In the genomic region with DNA sequence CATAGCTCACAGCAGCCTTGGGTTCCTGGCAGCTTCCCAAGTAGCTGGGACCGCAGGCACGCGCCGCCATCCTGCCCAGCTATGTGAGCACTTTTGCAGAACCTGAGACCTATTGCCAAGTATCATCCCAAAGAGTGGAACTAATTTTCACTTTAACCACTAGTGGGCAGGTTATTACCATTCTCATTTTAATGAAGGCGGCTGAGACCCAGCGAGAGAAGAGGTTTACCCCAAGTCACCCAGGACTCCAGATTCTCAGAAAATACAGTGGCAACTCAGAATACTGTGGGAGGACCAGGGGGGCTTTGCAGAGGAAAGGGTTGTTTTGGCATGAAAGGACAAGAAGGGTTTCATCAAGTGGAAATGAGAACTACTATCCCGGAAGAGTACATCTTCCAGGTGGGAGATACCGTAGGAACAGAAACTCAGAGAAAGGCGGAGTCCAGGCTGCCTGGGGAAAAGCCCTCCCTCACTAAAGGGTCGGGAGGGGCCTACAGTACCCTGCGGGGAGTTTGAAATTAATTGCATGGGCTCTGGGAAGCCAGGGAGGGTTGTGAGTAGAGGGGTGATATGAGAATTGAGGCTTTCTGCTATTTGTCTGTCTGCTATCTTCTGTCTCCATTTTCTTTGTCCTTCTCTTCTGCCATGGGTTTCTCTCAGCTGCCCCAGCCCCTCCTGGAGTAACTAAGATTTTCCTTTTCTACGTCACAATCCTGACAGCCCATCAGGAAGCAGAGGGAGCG, we compare ENCODE assay signal across 8 cellular contexts. TPM values are rescaled to one million over a fixed set of nuclear protein-coding genes. Genes with fewer than 3 reads are reported as not detected.
DNase-seq lines count a peak whose midpoint lies in the region; ATAC-seq and TF ChIP-seq lines count a peak whose summit lies in the region.

No MANE protein-coding gene starts in this region.

- peak overlapping the region; percentile 39 for H3K9ac ChIP-seq in iPS-15b (ENCODE audit: low read depth, low read length)

- no peaks in the 10 kb centered on the region for H3K36me3 ChIP-seq in RWPE2 (ENCODE audit: low read depth)
- no peaks in the 10 kb centered on the region for H3K36me3 ChIP-seq in iPS-15b (ENCODE audit: control insufficient read depth, insufficient read depth, low read length)
- no peaks in the 10 kb centered on the region for H3K36me3 ChIP-seq in gastrocnemius medialis

- no peaks in the 10 kb centered on the region for H3K27me3 ChIP-seq in RWPE2 (ENCODE audit: insufficient read depth, poor library complexity, severe bottlenecking)
- H3K27me3 ChIP-seq in iPS-15b (ENCODE audit: control insufficient read depth, insufficient read depth, low read length), result no peaks in the 10 kb centered on the region
- peaks cover 8 to 21% (median 17%) of the 10 kb centered on the region in 3 donors for H3K27me3 ChIP-seq in gastrocnemius medialis

- H3K9me3 ChIP-seq in RWPE2 (ENCODE audit: severe bottlenecking), result no peaks in the 10 kb centered on the region
- no peaks in the 10 kb centered on the region for H3K9me3 ChIP-seq in iPS-15b (ENCODE audit: control insufficient read depth, insufficient read depth, low read length)
- H3K9me3 ChIP-seq in gastrocnemius medialis, result no peaks in the 10 kb centered on the region

- peak; percentile 92 for TF ChIP-seq CTCF in RWPE2 (IDR thresholded peaks at IDR 0.05; ENCODE audit: poor library complexity, severe bottlenecking)
- TF ChIP-seq CTCF in astrocyte of the spinal cord (IDR thresholded peaks at IDR 0.05; ENCODE audit: low read depth, low read length), result peak; percentile 63
- TF ChIP-seq CTCF in gastrocnemius medialis (IDR thresholded peaks at IDR 0.05 in 4 of 5, conservative IDR thresholded peaks at IDR 0.05 in 1 of 5), result peak; percentile 58 to 72 (median 67)

- peaks cover 3% of the 10 kb centered on the region for H3K4me1 ChIP-seq in RWPE2 (ENCODE audit: insufficient read depth, poor library complexity, severe bottlenecking)
- peaks cover 28% of the 10 kb centered on the region for H3K4me1 ChIP-seq in iPS-15b (ENCODE audit: control insufficient read depth, insufficient read depth, low read length)
- H3K4me1 ChIP-seq in gastrocnemius medialis, result peaks cover 10 to 11% of the 10 kb centered on the region in 2 donors

- DNase-seq in stimulated activated CD4-positive, alpha-beta T cell treated with anti-CD3 and anti-CD28 coated beads, Interleukin-12 subunit alpha, Interleukin-12 subunit beta, amount 100 ng/mL, for 4 hours, result peak; percentile 32
- no peak for DNase-seq in stimulated activated CD4-positive, alpha-beta T cell treated with anti-CD3 and anti-CD28 coated beads, Interleukin-2, amount 100 ng/mL, for 48 hours
- DNase-seq in NAMALWA (ENCODE audit: low spot score), result peak; percentile 96
- no peak for DNase-seq in RWPE2 (ENCODE audit: low spot score)
- DNase-seq in astrocyte of the spinal cord (ENCODE audit: low read depth, low spot score), result peak; percentile 96
- peak in 1 of 2 donors; percentile 55 for DNase-seq in gastrocnemius medialis

- intact Hi-C loops in gastrocnemius medialis (cut with DNase I; ENCODE audit: low total_unique reads), result loop anchor here (1.0 to 5.0 kb wide), 2 partner anchors 66 to 79 kb away; a partner anchor contains a TSS

- ATAC-seq in RWPE2 (ENCODE audit: low read depth), result peak; percentile 65
- peak; percentile 61 to 66 for ATAC-seq in gastrocnemius medialis
- no peak for ATAC-seq in GM19467 (IDR thresholded peaks at IDR 0.05; ENCODE audit: unreplicated experiment)

- H3K27ac ChIP-seq in RWPE2 (ENCODE audit: poor library complexity, severe bottlenecking) (no peak overlapping the region), gastrocnemius medialis (no peak overlapping the region)

- in situ Hi-C loops in astrocyte of the spinal cord (cut with HindIII; ENCODE audit: low sequenced_read_pairs), result no loop called here
- in situ Hi-C loops in gastrocnemius medialis (cut with MboI; ENCODE audit: low sequenced_read_pairs in 4 of 4), result loop anchor here in 3 of 4 donors (5.0 kb wide), 2 partner anchors 76 to 81 kb away; no protein-coding TSS in a partner anchor

- no peak for TF ChIP-seq POLR2A in gastrocnemius medialis (IDR thresholded peaks at IDR 0.05)

- H3K4me3 ChIP-seq in RWPE2 (ENCODE audit: severe bottlenecking) (no peak overlapping the region), astrocyte of the spinal cord (ENCODE audit: low read depth, low read length) (no peak overlapping the region), iPS-15b (ENCODE audit: low read depth, low read length) (peak overlapping the region; percentile 36), gastrocnemius medialis (peak overlapping the region in 1 of 4 donors; percentile 6)

RNA-seq across cellular contexts. Expression of a gene that starts 7.2 kb away (rescaled TPM):
- 1 to 10 TPM in 2 of 4 donors, under 1 TPM in 2; 0.29 to 2.4 (median 1.2) TPM for total RNA-seq in gastrocnemius medialis

RNA-seq across cellular contexts. Expression of a gene that starts 31.7 kb away (rescaled TPM):
- 100 to 1,000 TPM; 143 to 244 (median 220) TPM for total RNA-seq in gastrocnemius medialis

RNA-seq across cellular contexts. Expression of a gene that starts 47.7 kb away (rescaled TPM):
- total RNA-seq in gastrocnemius medialis, result 10 to 100 TPM in 3 of 4 donors, 1 to 10 TPM in 1; 9.2 to 19.5 (median 18.5) TPM

Comparison
In these comparisons a context has a peak if more than half of its experiments do, and no peak if none do; other contexts are left out.
1. DNase-seq: peak in stimulated activated CD4-positive, alpha-beta T cell treated with anti-CD3 and anti-CD28 coated beads, Interleukin-12 subunit alpha, Interleukin-12 subunit beta, amount 100 ng/mL, for 4 hours (single experiment), NAMALWA (single experiment) and astrocyte of the spinal cord (single experiment); none in stimulated activated CD4-positive, alpha-beta T cell treated with anti-CD3 and anti-CD28 coated beads, Interleukin-2, amount 100 ng/mL, for 48 hours (0 of 2) and RWPE2 (single experiment).
2. Peak in every context shown above with its lines, with median percentiles within 50 percentile points of each other: CTCF ChIP-seq.